In genomic region chr15:57647791-57648130, GRCh38 we compare ENCODE assay signal across 14 cellular contexts. TPM values are rescaled to one million over a fixed set of nuclear protein-coding genes. Genes with fewer than 3 reads are reported as not detected.
DNase-seq lines count a peak whose midpoint lies in the region; ATAC-seq and TF ChIP-seq lines count a peak whose summit lies in the region.
"Had no signal": no experiment of that assay in that cellular context is flagged by ENCODE, and none has a peak within 500 bp of the region (broad histone marks: within the 10 kb centered on the region; RNA-seq: fewer than 3 reads in every experiment).

No MANE protein-coding gene starts in this region.

- ATAC-seq in GM18868 (IDR thresholded peaks at IDR 0.05; ENCODE audit: unreplicated experiment) (peak; percentile 50), heart right ventricle (peak; percentile 22 to 71 (median 52)), psoas muscle (peak; percentile 76 to 97 (median 89))
- ATAC-seq: activated CD8-positive, alpha-beta T cell treated with anti-CD3 and anti-CD28 coated beads, Interleukin-2, amount 10 ng/mL, durations not matched to agents 7 days and 5 days had no signal

- H3K4me3 ChIP-seq in heart right ventricle: peak overlapping the region in 4 of 10 donors; percentile 12 to 25 (median 22)
- H3K4me3 ChIP-seq in psoas muscle: no peak overlapping the region
- H3K4me3 ChIP-seq in endodermal cell (ENCODE audit: low read length): no peak overlapping the region
- H3K4me3 ChIP-seq in SJCRH30: no peak overlapping the region
- no peak overlapping the region for H3K4me3 ChIP-seq in coronary artery
- H3K4me3 ChIP-seq: BLaER1 treated with 17β-estradiol and CSF1 and Interleukin-3, amounts not matched to agents 10 nM and 100 nM had no signal

- peaks cover 0 to 82% (median 43%) of the 10 kb centered on the region in 9 donors for H3K4me1 ChIP-seq in heart right ventricle
- H3K4me1 ChIP-seq in psoas muscle: peaks cover 13% of the 10 kb centered on the region
- no peaks in the 10 kb centered on the region for H3K4me1 ChIP-seq in endodermal cell (ENCODE audit: control insufficient read depth, insufficient read depth, low read length)
- peaks cover 34% of the 10 kb centered on the region for H3K4me1 ChIP-seq in SJCRH30

- H3K27ac ChIP-seq in VCaP: peak overlapping the region; percentile 50
- H3K27ac ChIP-seq in heart right ventricle: peak overlapping the region; percentile 48 to 86 (median 74)
- peak overlapping the region; percentile 6 for H3K27ac ChIP-seq in psoas muscle
- no peak overlapping the region for H3K27ac ChIP-seq in endodermal cell (ENCODE audit: low read depth, low read length)
- H3K27ac ChIP-seq in SJCRH30: no peak overlapping the region
- no peak overlapping the region for H3K27ac ChIP-seq in coronary artery
- H3K27ac ChIP-seq: BLaER1 treated with 17β-estradiol and CSF1 and Interleukin-3, amounts not matched to agents 10 nM and 100 nM had no signal

- no peak overlapping the region for H3K27ac Mint-ChIP-seq in endodermal cell
- H3K27ac Mint-ChIP-seq: activated CD8-positive, alpha-beta T cell treated with anti-CD3 and anti-CD28 coated beads, Interleukin-2, amount 10 ng/mL, durations not matched to agents 7 days and 5 days; activated naive CD4-positive, alpha-beta T cell treated with anti-CD3 and anti-CD28 coated beads, Interleukin-2, amount 50 U/mL, for 24 hours had no signal

- no peaks in the 10 kb centered on the region for H3K36me3 Mint-ChIP-seq in endodermal cell (ENCODE audit: low read depth)

- intact Hi-C loops in heart right ventricle (cut with DNase I): loop anchor here in 1 of 10 donors (2.0 kb wide), 1 partner anchor 87 kb away; no protein-coding TSS in a partner anchor
- intact Hi-C loops in psoas muscle (cut with DNase I): no loop called here

- H3K9me3 ChIP-seq in heart right ventricle (no peaks in the 10 kb centered on the region), psoas muscle (no peaks in the 10 kb centered on the region), endodermal cell (ENCODE audit: control insufficient read depth, low read length) (no peaks in the 10 kb centered on the region), SJCRH30 (replicated peaks) (no peaks in the 10 kb centered on the region)
- H3K9me3 ChIP-seq: BLaER1 treated with 17β-estradiol and CSF1 and Interleukin-3, amounts not matched to agents 10 nM and 100 nM had no signal

- H3K9ac ChIP-seq in endodermal cell (ENCODE audit: extremely low read depth, low read length, poor library complexity, severe bottlenecking): no peak overlapping the region
- H3K9ac ChIP-seq: BLaER1 treated with 17β-estradiol and CSF1 and Interleukin-3, amounts not matched to agents 10 nM and 100 nM had no signal

- no peaks in the 10 kb centered on the region for H3K9me3 Mint-ChIP-seq in endodermal cell
- H3K9me3 Mint-ChIP-seq: activated naive CD4-positive, alpha-beta T cell treated with anti-CD3 and anti-CD28 coated beads, Interleukin-2, amount 50 U/mL, for 24 hours had no signal

- no peaks in the 10 kb centered on the region for H3K4me1 Mint-ChIP-seq in endodermal cell
- H3K4me1 Mint-ChIP-seq: activated naive CD4-positive, alpha-beta T cell treated with anti-CD3 and anti-CD28 coated beads, Interleukin-2, amount 50 U/mL, for 24 hours had no signal

- H3K27me3 ChIP-seq in heart right ventricle (no peaks in the 10 kb centered on the region), psoas muscle (ENCODE audit: insufficient read depth in 3 of 3, low read length in 2 of 3) (no peaks in the 10 kb centered on the region), endodermal cell (ENCODE audit: control insufficient read depth, insufficient read depth, low read length, poor library complexity, severe bottlenecking) (no peaks in the 10 kb centered on the region), SJCRH30 (no peaks in the 10 kb centered on the region)
- H3K27me3 ChIP-seq: BLaER1 treated with 17β-estradiol and CSF1 and Interleukin-3, amounts not matched to agents 10 nM and 100 nM had no signal

- no peak for TF ChIP-seq CTCF in VCaP (conservative IDR thresholded peaks at IDR 0.05)
- TF ChIP-seq CTCF in heart right ventricle (IDR thresholded peaks at IDR 0.05): no peak
- no peak for TF ChIP-seq CTCF in psoas muscle (IDR thresholded peaks at IDR 0.05)
- no peak for TF ChIP-seq CTCF in endodermal cell (conservative IDR thresholded peaks at IDR 0.05)
- TF ChIP-seq CTCF in coronary artery (IDR thresholded peaks at IDR 0.05): no peak

- DNase-seq in heart right ventricle (no peak), psoas muscle (peak; percentile 44 to 62), endodermal cell (no peak), SJCRH30 (no peak), coronary artery (ENCODE audit: low spot score) (no peak)
- no peak for DNase-seq in stimulated activated CD4-positive, alpha-beta T cell treated with anti-CD3 and anti-CD28 coated beads, Interleukin-2, amount 100 ng/mL, for 48 hours
- DNase-seq: activated CD8-positive, alpha-beta T cell treated with anti-CD3 and anti-CD28 coated beads, Interleukin-2, amount 10 ng/mL, durations not matched to agents 7 days and 5 days; GDM1; NCI-H187 had no signal

- no peak overlapping the region for H3K4me3 Mint-ChIP-seq in endodermal cell
- H3K4me3 Mint-ChIP-seq: activated CD8-positive, alpha-beta T cell treated with anti-CD3 and anti-CD28 coated beads, Interleukin-2, amount 10 ng/mL, durations not matched to agents 7 days and 5 days; activated naive CD4-positive, alpha-beta T cell treated with anti-CD3 and anti-CD28 coated beads, Interleukin-2, amount 50 U/mL, for 24 hours had no signal

- peaks cover 11% of the 10 kb centered on the region for H3K27me3 Mint-ChIP-seq in endodermal cell (ENCODE audit: insufficient read depth)
- H3K27me3 Mint-ChIP-seq: activated naive CD4-positive, alpha-beta T cell treated with anti-CD3 and anti-CD28 coated beads, Interleukin-2, amount 50 U/mL, for 24 hours had no signal

- WGBS in heart right ventricle, 2 donors: 36 to 63% methylated on average over 3 of the region's 3 CpGs
- WGBS in psoas muscle, 3 donors: 30 to 43% (median 42%) methylated on average over 3 of the region's 3 CpGs
- 87% methylated on average over 3 of the region's 3 CpGs; no CpG with 5 or more reads in 1 of the 2 experiments for WGBS in endodermal cell (ENCODE audit: insufficient coverage in 1 of 2, insufficient read length in 1 of 2), 2 experiments

- H3K36me3 ChIP-seq in heart right ventricle: peaks cover 0 to 35% (median 0%) of the 10 kb centered on the region in 9 donors
- H3K36me3 ChIP-seq in psoas muscle (ENCODE audit: insufficient read depth in 1 of 2, low read depth in 1 of 2): no peaks in the 10 kb centered on the region
- H3K36me3 ChIP-seq in endodermal cell (ENCODE audit: control insufficient read depth, insufficient read depth, low read length): no peaks in the 10 kb centered on the region
- H3K36me3 ChIP-seq in SJCRH30: peaks cover 3% of the 10 kb centered on the region; the same call in 1 of the 2 replicates
- H3K36me3 ChIP-seq: BLaER1 treated with 17β-estradiol and CSF1 and Interleukin-3, amounts not matched to agents 10 nM and 100 nM had no signal

RNA-seq across cellular contexts. Expression of gene MYZAP, which starts 56.1 kb away (rescaled TPM):
- total RNA-seq in heart right ventricle (1,000 to 10,000 TPM in 4 of 10 donors, 100 to 1,000 TPM in 6; 505 to 1,280 (median 954) TPM), psoas muscle (10 to 100 TPM in 1 of 4 donors, 1 to 10 TPM in 3; 2.6 to 24.8 (median 4.6) TPM), endodermal cell (under 1 TPM; 0.22 to 0.33 TPM)
- polyA plus RNA-seq in heart right ventricle (100 to 1,000 TPM; 197 to 303 TPM), psoas muscle (1 to 10 TPM; 2.0 to 4.2 (median 3.4) TPM)
- 0.78 TPM for polyA plus RNA-seq in endodermal cell (2013, experiment 1 of 2)
- 0.58 TPM for polyA plus RNA-seq in endodermal cell (2013, experiment 2 of 2)
- 13.0 and 15.9 TPM in 2 replicates for total RNA-seq in SJCRH30 (2014; rRNA removed; shearing (Covaris generic))
- total RNA-seq: activated CD8-positive, alpha-beta T cell treated with anti-CD3 and anti-CD28 coated beads, Interleukin-2, amount 10 ng/mL, durations not matched to agents 7 days and 5 days had no signal
- polyA plus RNA-seq: neural cell had no signal

RNA-seq across cellular contexts. Expression of gene POLR2M, which starts 58.8 kb away (rescaled TPM):
- total RNA-seq in heart right ventricle: 10 to 100 TPM; 42.1 to 89.2 (median 56.5) TPM
- polyA plus RNA-seq in heart right ventricle: 10 to 100 TPM; 15.2 to 85.7 TPM
- 100 to 1,000 TPM in 2 of 4 donors, 10 to 100 TPM in 2; 81.2 to 114 (median 94.2) TPM for total RNA-seq in psoas muscle
- polyA plus RNA-seq in psoas muscle: 100 to 1,000 TPM in 2 of 3 donors, 10 to 100 TPM in 1; 78.0 to 403 (median 131) TPM
- 10 to 100 TPM; 58.2 to 62.6 TPM for total RNA-seq in endodermal cell
- 39.1 TPM for polyA plus RNA-seq in endodermal cell (2013, experiment 1 of 2)
- 34.7 TPM for polyA plus RNA-seq in endodermal cell (2013, experiment 2 of 2)
- 329 and 416 TPM in 2 replicates for total RNA-seq in SJCRH30 (2014; rRNA removed; shearing (Covaris generic))

Comparison
In these comparisons a context has a peak if more than half of its experiments do, and no peak if none do; other contexts are left out.
1. H3K27ac ChIP-seq: peak in VCaP (single experiment), heart right ventricle (10 of 10) and psoas muscle (single experiment); none in endodermal cell (single experiment), SJCRH30 (single experiment) and coronary artery (0 of 2).
2. DNase-seq: peak in psoas muscle (2 of 2); none in heart right ventricle (0 of 2), endodermal cell (single experiment), SJCRH30 (0 of 2), stimulated activated CD4-positive, alpha-beta T cell treated with anti-CD3 and anti-CD28 coated beads, Interleukin-2, amount 100 ng/mL, for 48 hours (0 of 2) and coronary artery (single experiment).
3. RNA of gene MYZAP, which starts 56.1 kb away (total RNA-seq): 505 to 1,280 TPM in heart right ventricle; 13.0 to 15.9 TPM in SJCRH30, 2.6 to 24.8 TPM in psoas muscle and 0.22 to 0.33 TPM in endodermal cell; every median in the first group is over 10 times any median in the second.
4. Peak in every context shown above with its lines, with median percentiles within 50 percentile points of each other: ATAC-seq.